Comparison of ENCODE assay signal across 9 cellular contexts in genomic region chr15:94287794-94288246, GRCh38. TPM values are rescaled to one million over a fixed set of nuclear protein-coding genes. Genes with fewer than 3 reads are reported as not detected.
DNase-seq lines count a peak whose midpoint lies in the region; ATAC-seq and TF ChIP-seq lines count a peak whose summit lies in the region.
"Had no signal": no experiment of that assay in that cellular context is flagged by ENCODE, and none has a peak within 500 bp of the region (broad histone marks: within the 10 kb centered on the region; RNA-seq: fewer than 3 reads in every experiment).

No MANE protein-coding gene starts in this region.

- peak overlapping the region; percentile 58 for H3K4me2 ChIP-seq in DND-41 (ENCODE audit: insufficient read depth, low read length)

- peak overlapping the region; percentile 20 for H3K9ac ChIP-seq in DND-41 (ENCODE audit: low read depth, low read length)
- H3K9ac ChIP-seq: parathyroid adenoma had no signal

- DNase-seq in DND-41 (peak; percentile 70), transverse colon (peak; percentile 43), caudate nucleus (lab: John Stamatoyannopoulos, UW) (no peak), esophagus muscularis mucosa (ENCODE audit: extremely low spot score) (no peak), nucleus accumbens (lab: John Stamatoyannopoulos, UW) (no peak)
- DNase-seq in activated CD4-positive, alpha-beta memory T cell treated with anti-CD3 and anti-CD28 coated beads for 36 hours, result peak; percentile 63

- POLR2A ChIA-PET in activated CD4-positive, alpha-beta memory T cell treated with anti-CD3 and anti-CD28 coated beads for 36 hours (lab: Charles Lee), result interaction anchor here (0.8 to 1.1 kb wide), 2 partner anchors 58 to 114 kb away, joined by 3 to 4 read pairs; no protein-coding TSS in a partner anchor

- H3K36me3 Mint-ChIP-seq in activated CD4-positive, alpha-beta memory T cell treated with anti-CD3 and anti-CD28 coated beads for 36 hours, result peaks cover 20% of the 10 kb centered on the region

- TF ChIP-seq EP300 in transverse colon (IDR thresholded peaks at IDR 0.05; ENCODE audit: low read depth) (no peak), esophagus muscularis mucosa (IDR thresholded peaks at IDR 0.05) (no peak)

- TF ChIP-seq POLR2A in transverse colon (IDR thresholded peaks at IDR 0.05), result no peak
- no peak for TF ChIP-seq POLR2A in esophagus muscularis mucosa (IDR thresholded peaks at IDR 0.05; ENCODE audit: low read depth)

- no peaks in the 10 kb centered on the region for H3K27me3 Mint-ChIP-seq in activated CD4-positive, alpha-beta memory T cell treated with anti-CD3 and anti-CD28 coated beads for 36 hours

- CTCF ChIA-PET in activated CD4-positive, alpha-beta memory T cell treated with anti-CD3 and anti-CD28 coated beads for 36 hours (lab: Charles Lee), result interaction anchor here (0.8 to 3.4 kb wide), 4 partner anchors 18 to 123 kb away, joined by 4 to 15 read pairs (median 10); no protein-coding TSS in a partner anchor

- H3K4me1 ChIP-seq in DND-41 (ENCODE audit: insufficient read depth, low read length) (peaks cover 27% of the 10 kb centered on the region), transverse colon (peaks cover 0 to 35% (median 6%) of the 10 kb centered on the region in 4 donors), esophagus muscularis mucosa (no peaks in the 10 kb centered on the region)
- H3K4me1 ChIP-seq: parathyroid adenoma had no signal

- H2AFZ ChIP-seq in DND-41 (ENCODE audit: low read depth, low read length), result peak overlapping the region; percentile 8; the same call in 1 of the 2 replicates
- H2AFZ ChIP-seq: parathyroid adenoma had no signal

- in situ Hi-C loops in transverse colon (cut with MboI; ENCODE audit: low pct_ligation_motif_present in 1 of 4, low pct_unique_long_range_greater_than_20kb in 1 of 4, low sequenced_read_pairs in 3 of 4), result no loop called here

- no peaks in the 10 kb centered on the region for H3K79me2 ChIP-seq in DND-41 (ENCODE audit: insufficient read depth, low read length)
- H3K79me2 ChIP-seq: parathyroid adenoma had no signal

- peak overlapping the region; percentile 64 for H3K27ac Mint-ChIP-seq in activated CD4-positive, alpha-beta memory T cell treated with anti-CD3 and anti-CD28 coated beads for 36 hours

- H3K9me3 Mint-ChIP-seq in activated CD4-positive, alpha-beta memory T cell treated with anti-CD3 and anti-CD28 coated beads for 36 hours, result peaks cover 7% of the 10 kb centered on the region

- WGBS in transverse colon (ENCODE audit: low coverage in 1 of 2), 2 donors, result 59 to 87% methylated on average over 3 to 4 of the region's 4 CpGs
- 73% methylated on average over 4 of the region's 4 CpGs for WGBS in esophagus muscularis mucosa

- no peak overlapping the region for H3K4me3 Mint-ChIP-seq in activated CD4-positive, alpha-beta memory T cell treated with anti-CD3 and anti-CD28 coated beads for 36 hours

- peaks cover 39% of the 10 kb centered on the region for H3K4me1 Mint-ChIP-seq in activated CD4-positive, alpha-beta memory T cell treated with anti-CD3 and anti-CD28 coated beads for 36 hours (ENCODE audit: low read depth)

- no peaks in the 10 kb centered on the region for H4K20me1 ChIP-seq in DND-41 (ENCODE audit: insufficient read depth, low read length)

- ATAC-seq in DND-41 (ENCODE audit: insufficient read depth, low read depth), result peak; percentile 96
- ATAC-seq in GM19328 (IDR thresholded peaks at IDR 0.05; ENCODE audit: unreplicated experiment), result peak; percentile 99
- ATAC-seq in HG03196 (IDR thresholded peaks at IDR 0.05; ENCODE audit: unreplicated experiment), result peak; percentile 94

- H3K4me3 ChIP-seq in DND-41 (ENCODE audit: low read depth in 1 of 2, low read length in 2 of 2) (peak overlapping the region in 1 of 2 experiments; percentile 41; a peak in 2 of 4 replicates), transverse colon (no peak overlapping the region), esophagus muscularis mucosa (no peak overlapping the region)

- H3K9me3 ChIP-seq in DND-41 (ENCODE audit: insufficient read depth, low read length, severe bottlenecking) (peaks cover 6% of the 10 kb centered on the region), transverse colon (peaks cover 0 to 3% of the 10 kb centered on the region in 2 donors), esophagus muscularis mucosa (peaks cover 0 to 5% (median 2%) of the 10 kb centered on the region in 4 donors)

- intact Hi-C loops in activated CD4-positive, alpha-beta memory T cell treated with anti-CD3 and anti-CD28 coated beads for 36 hours (cut with micrococcal nuclease), result loop anchor here (1.0 to 5.0 kb wide), 2 partner anchors 17 to 56 kb away; partner anchors contain the start of gene MCTP2
- intact Hi-C loops in transverse colon (cut with DNase I; ENCODE audit: low total_unique reads) (loop anchor here (5.0 kb wide), 1 partner anchor 1864 kb away; no protein-coding TSS in a partner anchor), esophagus muscularis mucosa (cut with DNase I) (no loop called here)

- H3K27ac ChIP-seq in DND-41 (ENCODE audit: low read length), result peak overlapping the region; percentile 64
- H3K27ac ChIP-seq in transverse colon, result peak overlapping the region in 2 of 4 donors; percentile 22 to 44
- H3K27ac ChIP-seq in caudate nucleus (ENCODE audit: low read depth, low read length), result no peak overlapping the region
- H3K27ac ChIP-seq in esophagus muscularis mucosa (replicated peaks in 1 of 4), result no peak overlapping the region
- H3K27ac ChIP-seq: parathyroid adenoma had no signal

- TF ChIP-seq CTCF in DND-41 (IDR thresholded peaks at IDR 0.05; ENCODE audit: borderline replicate concordance, extremely low read depth, low read length, poor library complexity, severe bottlenecking), result no peak
- no peak for TF ChIP-seq CTCF in transverse colon (IDR thresholded peaks at IDR 0.05)
- no peak for TF ChIP-seq CTCF in esophagus muscularis mucosa (IDR thresholded peaks at IDR 0.05)

- H3K36me3 ChIP-seq in DND-41 (ENCODE audit: insufficient read depth, low read length), result no peaks in the 10 kb centered on the region
- no peaks in the 10 kb centered on the region for H3K36me3 ChIP-seq in transverse colon
- H3K36me3 ChIP-seq in esophagus muscularis mucosa, result no peaks in the 10 kb centered on the region

- no peaks in the 10 kb centered on the region for H3K27me3 ChIP-seq in DND-41 (ENCODE audit: insufficient read depth, low read length, poor library complexity)
- no peaks in the 10 kb centered on the region for H3K27me3 ChIP-seq in transverse colon
- peaks cover 0 to 4% (median 0%) of the 10 kb centered on the region in 4 donors for H3K27me3 ChIP-seq in esophagus muscularis mucosa

RNA-seq across cellular contexts. Expression of gene MCTP2, which starts 56.5 kb away (rescaled TPM):
- 10 to 100 TPM; 38.5 to 41.7 TPM for total RNA-seq in activated CD4-positive, alpha-beta memory T cell treated with anti-CD3 and anti-CD28 coated beads for 36 hours
- total RNA-seq in transverse colon (100 to 1,000 TPM; 108 to 409 (median 144) TPM), esophagus muscularis mucosa (10 to 100 TPM in 1 of 4 donors, 1 to 10 TPM in 3; 2.4 to 14.6 (median 4.4) TPM)

Comparison
In these comparisons a context has a peak if more than half of its experiments do, and no peak if none do; other contexts are left out.
1. DNase-seq: peak in DND-41 (single experiment), activated CD4-positive, alpha-beta memory T cell treated with anti-CD3 and anti-CD28 coated beads for 36 hours (single experiment) and transverse colon (single experiment); none in caudate nucleus (0 of 61), esophagus muscularis mucosa (single experiment) and nucleus accumbens (0 of 56).
2. Peak in every context shown above with its lines, with median percentiles within 50 percentile points of each other: ATAC-seq.